ENCODE assay signal across 9 cellular contexts in the genomic region with DNA sequence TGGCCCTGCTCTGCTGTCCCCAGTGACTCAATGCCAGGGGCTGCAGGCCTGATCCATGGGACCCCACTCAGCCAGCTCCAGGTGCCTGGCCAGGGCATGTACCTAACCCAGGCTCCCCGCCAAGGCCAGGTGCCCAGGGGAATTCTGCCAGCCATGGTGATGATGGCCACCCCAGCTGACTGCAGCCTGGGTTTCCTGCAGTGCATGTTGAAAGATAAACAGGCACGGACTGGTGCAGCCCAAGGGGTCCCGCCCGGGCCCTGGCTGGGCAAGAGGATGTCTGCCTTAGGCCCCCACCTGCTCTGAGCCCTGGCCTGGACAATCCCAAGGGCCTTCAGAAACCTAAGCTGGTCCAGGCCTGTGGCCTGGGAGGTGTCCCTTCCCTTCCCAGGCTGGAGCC.
DNase-seq lines count a peak whose midpoint lies in the region; ATAC-seq lines count a peak whose summit lies in the region.
"Had no signal": no experiment of that assay in that cellular context is flagged by ENCODE, and none has a peak within 500 bp of the region (broad histone marks: within the 10 kb centered on the region; RNA-seq: fewer than 3 reads in every experiment).

No MANE protein-coding gene starts in this region.

- ATAC-seq in stimulated activated effector memory CD8-positive, alpha-beta T cell treated with anti-CD3 and anti-CD28 coated beads, Interleukin-12 subunit alpha, Interleukin-12 subunit beta, amount 100 ng/mL, for 72 hours: no peak
- no peak for ATAC-seq in GM18867 (IDR thresholded peaks at IDR 0.05; ENCODE audit: unreplicated experiment)
- no peak for ATAC-seq in GM18858 (IDR thresholded peaks at IDR 0.05; ENCODE audit: unreplicated experiment)

- H3K4me3 ChIP-seq in SK-N-MC: peak overlapping the region; percentile 75

- peaks cover 21% of the 10 kb centered on the region for H3K4me1 Mint-ChIP-seq in T-helper 2 cell treated with Interferon-gamma antibody and Interleukin-4, amounts not matched to agents 5 μg/mL and 100 μg/mL, for 36 hours (ENCODE audit: low read depth)
- peaks cover 52% of the 10 kb centered on the region for H3K4me1 Mint-ChIP-seq in stimulated activated effector memory CD8-positive, alpha-beta T cell treated with anti-CD3 and anti-CD28 coated beads, Interleukin-12 subunit alpha, Interleukin-12 subunit beta, amount 100 ng/mL, for 72 hours

- H3K9me3 ChIP-seq in SK-N-MC (ENCODE audit: low read depth, low read length): no peaks in the 10 kb centered on the region

- no peaks in the 10 kb centered on the region for H3K9me3 Mint-ChIP-seq in T-helper 2 cell treated with Interferon-gamma antibody and Interleukin-4, amounts not matched to agents 5 μg/mL and 100 μg/mL, for 36 hours
- no peaks in the 10 kb centered on the region for H3K9me3 Mint-ChIP-seq in stimulated activated effector memory CD8-positive, alpha-beta T cell treated with anti-CD3 and anti-CD28 coated beads, Interleukin-12 subunit alpha, Interleukin-12 subunit beta, amount 100 ng/mL, for 72 hours

- no peak for DNase-seq in T-helper 2 cell treated with Interferon-gamma antibody and Interleukin-4, amounts not matched to agents 5 μg/mL and 100 μg/mL, for 36 hours (ENCODE audit: low spot score)
- DNase-seq in T-helper 2 cell: no peak
- DNase-seq in SK-N-MC (ENCODE audit: low read depth, low spot score): no peak
- peak; percentile 54 for DNase-seq in globus pallidus (ENCODE audit: low spot score)
- no peak for DNase-seq in stimulated activated effector memory CD8-positive, alpha-beta T cell treated with anti-CD3 and anti-CD28 coated beads, Interleukin-12 subunit alpha, Interleukin-12 subunit beta, amount 100 ng/mL, for 72 hours (ENCODE audit: low spot score in 2 of 2)
- no peak for DNase-seq in pons (ENCODE audit: low spot score)
- DNase-seq: NCI-H1694 treated with DMSO at 0.1 percent for 48 hours had no signal

- H3K27ac ChIP-seq in SK-N-MC: no peak overlapping the region

- H3K27me3 Mint-ChIP-seq in T-helper 2 cell treated with Interferon-gamma antibody and Interleukin-4, amounts not matched to agents 5 μg/mL and 100 μg/mL, for 36 hours (ENCODE audit: low read depth): no peaks in the 10 kb centered on the region

- H3K36me3 ChIP-seq in SK-N-MC (ENCODE audit: insufficient read depth, low read length): no peaks in the 10 kb centered on the region

- H3K36me3 Mint-ChIP-seq in T-helper 2 cell treated with Interferon-gamma antibody and Interleukin-4, amounts not matched to agents 5 μg/mL and 100 μg/mL, for 36 hours (ENCODE audit: low read depth): no peaks in the 10 kb centered on the region
- peaks cover 12% of the 10 kb centered on the region for H3K36me3 Mint-ChIP-seq in stimulated activated effector memory CD8-positive, alpha-beta T cell treated with anti-CD3 and anti-CD28 coated beads, Interleukin-12 subunit alpha, Interleukin-12 subunit beta, amount 100 ng/mL, for 72 hours

- H3K9ac ChIP-seq in SK-N-MC (ENCODE audit: insufficient read length): no peak overlapping the region

- no peak overlapping the region for H3K27ac Mint-ChIP-seq in T-helper 2 cell treated with Interferon-gamma antibody and Interleukin-4, amounts not matched to agents 5 μg/mL and 100 μg/mL, for 36 hours
- H3K27ac Mint-ChIP-seq in stimulated activated effector memory CD8-positive, alpha-beta T cell treated with anti-CD3 and anti-CD28 coated beads, Interleukin-12 subunit alpha, Interleukin-12 subunit beta, amount 100 ng/mL, for 72 hours: peak overlapping the region; percentile 74

- H3K4me3 Mint-ChIP-seq in T-helper 2 cell treated with Interferon-gamma antibody and Interleukin-4, amounts not matched to agents 5 μg/mL and 100 μg/mL, for 36 hours: peak overlapping the region; percentile 81
- peak overlapping the region; percentile 77 for H3K4me3 Mint-ChIP-seq in stimulated activated effector memory CD8-positive, alpha-beta T cell treated with anti-CD3 and anti-CD28 coated beads, Interleukin-12 subunit alpha, Interleukin-12 subunit beta, amount 100 ng/mL, for 72 hours
